ENCODE assay signal across 11 cellular contexts in the genomic region with DNA sequence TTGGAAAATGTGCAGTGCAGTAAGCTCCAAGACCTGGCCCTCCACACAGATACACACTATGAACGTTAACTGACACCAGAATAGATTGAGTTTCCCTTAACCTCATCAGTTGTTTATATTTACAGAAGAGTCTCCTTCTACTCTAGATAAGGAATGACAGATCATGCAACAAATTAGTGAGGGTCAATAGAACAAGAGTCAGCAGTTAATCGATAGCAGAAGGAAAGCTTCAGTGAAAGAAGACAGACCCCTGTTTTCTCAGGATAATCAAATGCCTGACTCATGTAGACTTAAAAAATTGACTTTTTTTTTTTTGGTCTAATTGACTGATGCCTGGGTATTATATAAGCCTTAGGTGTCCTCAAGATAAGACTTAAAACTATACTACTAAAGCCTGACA.
"Had no signal": no experiment of that assay in that cellular context is flagged by ENCODE, and none has a peak within 500 bp of the region (broad histone marks: within the 10 kb centered on the region; RNA-seq: fewer than 3 reads in every experiment).

No MANE protein-coding gene starts in this region.

- DNase-seq: GM23248, GOT3, H7, H9, HCEC 1CT, HFFc6 had no signal

- H3K4me3 ChIP-seq: GM23248, GM23338, HAP-1 had no signal

- ATAC-seq: GM23338, HCT116 had no signal

- H3K27ac ChIP-seq: GM23248 had no signal

- H3K9me3 ChIP-seq: HAP-1 had no signal

- FAIRE-seq: H1, H54 had no signal

- H3K4me2 ChIP-seq: GM23338 had no signal

- H3K4me1 ChIP-seq: HAP-1 had no signal
